19 cellular contexts compared by ENCODE assay signal in the genomic region with DNA sequence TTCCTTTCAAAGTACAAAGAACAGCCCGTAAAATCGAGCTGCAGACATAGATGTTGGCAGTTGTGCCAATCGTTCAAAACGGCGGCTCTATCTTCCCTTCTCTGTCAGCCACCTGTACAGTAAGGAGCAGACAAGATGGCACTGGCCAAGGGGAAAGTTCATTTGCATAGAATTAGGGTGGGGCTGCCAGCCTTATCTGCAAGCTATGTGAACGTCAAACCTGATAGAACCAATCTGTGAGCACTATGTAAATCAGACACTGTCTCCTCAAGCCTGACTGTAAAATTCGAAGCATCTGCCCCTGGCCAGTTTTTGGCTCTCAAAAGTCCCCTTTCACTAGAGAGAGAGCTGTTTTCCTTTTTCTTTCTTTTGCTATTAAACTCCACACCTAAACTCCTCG.
"Had no signal": no experiment of that assay in that cellular context is flagged by ENCODE, and none has a peak within 500 bp of the region (broad histone marks: within the 10 kb centered on the region; RNA-seq: fewer than 3 reads in every experiment).

No MANE protein-coding gene starts in this region.

- ATAC-seq: activated T-helper 17 cell treated with anti-CD3 and anti-CD28 coated beads, Interleukin-2, amount 50 U/mL, for 72 hours; effector memory CD8-positive, alpha-beta T cell; esophagus mucosa; left ventricle myocardium superior; natural killer cell treated with Interleukin-12 subunit alpha and Interleukin-12 subunit beta and Interleukin-15 and Interleukin-18, amount 100 ng/mL, for 72 hours had no signal

- H3K27me3 Mint-ChIP-seq: natural killer cell treated with Interleukin-12 subunit alpha and Interleukin-12 subunit beta and Interleukin-15 and Interleukin-18, amount 100 ng/mL, for 72 hours had no signal

- H3K9me3 Mint-ChIP-seq: activated T-helper 17 cell treated with anti-CD3 and anti-CD28 coated beads, Interleukin-2, amount 50 U/mL, for 72 hours; central memory CD8-positive, alpha-beta T cell; effector memory CD8-positive, alpha-beta T cell had no signal

- H3K27ac Mint-ChIP-seq: activated naive CD8-positive, alpha-beta T cell; activated T-helper 17 cell treated with anti-CD3 and anti-CD28 coated beads, Interleukin-2, amount 50 U/mL, for 72 hours; effector memory CD8-positive, alpha-beta T cell; natural killer cell treated with Interleukin-12 subunit alpha and Interleukin-12 subunit beta and Interleukin-15 and Interleukin-18, amount 100 ng/mL, for 72 hours had no signal

- H3K4me1 Mint-ChIP-seq: activated T-helper 17 cell treated with anti-CD3 and anti-CD28 coated beads, Interleukin-2, amount 50 U/mL, for 72 hours; central memory CD8-positive, alpha-beta T cell had no signal

- H3K36me3 ChIP-seq: neutrophil, ovary, prostate gland, right atrium auricular region, thoracic aorta, upper lobe of left lung had no signal

- H3K4me3 ChIP-seq: dorsolateral prefrontal cortex, ovary, prostate gland, right atrium auricular region, thoracic aorta, upper lobe of left lung had no signal

- H3K27ac ChIP-seq: dorsolateral prefrontal cortex, neutrophil, ovary, prostate gland, right atrium auricular region, thoracic aorta, upper lobe of left lung had no signal

- H3K9me3 ChIP-seq: neutrophil, ovary, prostate gland, thoracic aorta, upper lobe of left lung had no signal

- H3K4me3 Mint-ChIP-seq: activated naive CD8-positive, alpha-beta T cell; activated T-helper 17 cell treated with anti-CD3 and anti-CD28 coated beads, Interleukin-2, amount 50 U/mL, for 72 hours; central memory CD8-positive, alpha-beta T cell; effector memory CD8-positive, alpha-beta T cell; natural killer cell treated with Interleukin-12 subunit alpha and Interleukin-12 subunit beta and Interleukin-15 and Interleukin-18, amount 100 ng/mL, for 72 hours had no signal

- H3K27me3 ChIP-seq: dorsolateral prefrontal cortex, neutrophil, ovary, right atrium auricular region, upper lobe of left lung had no signal

- DNase-seq: activated T-cell treated with anti-CD3 and anti-CD28 coated beads, Interleukin-2, amount 50 U/mL, for 1 hour; dorsolateral prefrontal cortex; effector memory CD8-positive, alpha-beta T cell; hippocampal formation; left ventricle myocardium superior; mammary epithelial cell; ovary; stimulated activated CD4-positive, alpha-beta T cell treated with anti-CD3 and anti-CD28 coated beads, Interleukin-4, amount 100 ng/mL, for 24 hours; stimulated activated naive CD4-positive, alpha-beta T cell treated with Interleukin-2 at 50 U/mL for 16 hours had no signal

- H3K36me3 Mint-ChIP-seq: activated naive CD8-positive, alpha-beta T cell; natural killer cell treated with Interleukin-12 subunit alpha and Interleukin-12 subunit beta and Interleukin-15 and Interleukin-18, amount 100 ng/mL, for 72 hours had no signal

- H3K4me1 ChIP-seq: prostate gland, right atrium auricular region, upper lobe of left lung had no signal
